Comparison of ENCODE assay signal across 20 cellular contexts in genomic region chr7:139389091-139389490, GRCh38.
"Had no signal": no experiment of that assay in that cellular context is flagged by ENCODE, and none has a peak within 500 bp of the region (broad histone marks: within the 10 kb centered on the region; RNA-seq: fewer than 3 reads in every experiment).

No MANE protein-coding gene starts in this region.

- H3K4me3 ChIP-seq: lower lobe of right lung, pancreas, sigmoid colon, spleen, suprapubic skin, vagina had no signal

- H3K27me3 ChIP-seq: foreskin keratinocyte, neutrophil, pancreas, sigmoid colon, spleen, suprapubic skin, vagina had no signal

- H3K36me3 Mint-ChIP-seq: natural killer cell had no signal

- H3K9me3 ChIP-seq: lower lobe of right lung, neutrophil, pancreas, sigmoid colon, spleen, suprapubic skin, vagina had no signal

- H3K9me3 Mint-ChIP-seq: activated naive CD4-positive, alpha-beta T cell treated with anti-CD3 and anti-CD28 coated beads for 36 hours; natural killer cell had no signal

- DNase-seq: activated CD4-positive, CD25-positive, alpha-beta regulatory T cell treated with anti-CD3 and anti-CD28 coated beads, Interleukin-2, amount 50 U/mL, for 72 hours; activated naive CD4-positive, alpha-beta T cell treated with anti-CD3 and anti-CD28 coated beads for 36 hours; amniotic stem cell; caudate nucleus; foreskin keratinocyte; glutamatergic neuron; hypothalamus; islet precursor cell; left colon; lower lobe of right lung; natural killer cell; pancreas; sigmoid colon; spleen; stimulated activated naive CD4-positive, alpha-beta T cell; trophoblast cell had no signal

- H3K4me3 Mint-ChIP-seq: activated naive CD4-positive, alpha-beta T cell treated with anti-CD3 and anti-CD28 coated beads for 36 hours; natural killer cell had no signal

- ATAC-seq: foreskin keratinocyte, left colon, lower lobe of right lung, natural killer cell, pancreas had no signal

- H3K27ac ChIP-seq: foreskin keratinocyte, lower lobe of right lung, neutrophil, pancreas, sigmoid colon, spleen, suprapubic skin, vagina, VCaP had no signal

- H3K27ac Mint-ChIP-seq: activated naive CD4-positive, alpha-beta T cell treated with anti-CD3 and anti-CD28 coated beads for 36 hours had no signal

- H3K4me1 ChIP-seq: lower lobe of right lung, pancreas, suprapubic skin, vagina had no signal
